ENCODE assay signal across 1 cellular context in genomic region chr11:44741976-44742375, GRCh38.
TF ChIP-seq lines count a peak whose summit lies in the region.

No MANE protein-coding gene starts in this region.

TF ChIP-seq in GM23338, 12 proteins besides CTCF, POLR2A, EP300 and RAD21 (continued from another document):
- no peak for TF ChIP-seq ZNF462 (CRISPR knock-in tag; IDR thresholded peaks at IDR 0.05)
- TF ChIP-seq NANOG (IDR thresholded peaks at IDR 0.05; ENCODE audit: borderline replicate concordance), result no peak
- no peak for TF ChIP-seq POLR2AphosphoS5 (IDR thresholded peaks at IDR 0.05; ENCODE audit: low read depth)
